27 cellular contexts compared by ENCODE assay signal in the genomic region with DNA sequence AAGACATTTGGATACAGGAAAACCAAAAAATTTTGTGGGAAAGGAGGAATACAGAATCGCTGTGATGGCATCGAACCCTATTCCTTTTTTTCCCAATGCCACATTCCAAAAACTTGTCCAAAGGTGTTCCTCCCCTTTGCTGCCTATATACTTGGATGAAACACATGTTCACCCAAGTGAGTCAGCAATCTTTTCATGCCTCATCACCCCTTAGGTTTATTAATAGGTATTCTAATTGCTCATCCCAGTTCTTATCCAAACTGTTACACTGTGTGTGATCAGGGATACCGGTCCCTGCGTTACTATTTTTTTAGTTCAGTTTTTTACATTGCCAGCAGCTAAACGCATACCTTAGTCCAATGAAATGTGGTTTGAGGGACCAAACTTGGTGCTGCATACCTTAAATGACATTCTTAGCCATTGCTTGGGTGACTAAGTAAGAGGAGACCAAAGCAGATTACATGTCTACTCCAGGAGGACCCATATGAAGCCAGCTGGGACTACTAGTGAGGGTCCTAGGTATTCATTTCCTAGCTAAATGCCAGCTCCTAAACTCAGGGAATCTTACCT. TPM values are rescaled to one million over a fixed set of nuclear protein-coding genes. Genes with fewer than 3 reads are reported as not detected.
"Had no signal": no experiment of that assay in that cellular context is flagged by ENCODE, and none has a peak within 500 bp of the region (broad histone marks: within the 10 kb centered on the region; RNA-seq: fewer than 3 reads in every experiment).

No MANE protein-coding gene starts in this region.

- H3K36me3 ChIP-seq: colonic mucosa, gastrocnemius medialis, ovary, sigmoid colon, spleen, thoracic aorta, tibial nerve, upper lobe of right lung, uterus had no signal

- H3K27ac ChIP-seq: colonic mucosa, gastrocnemius medialis, ovary, psoas muscle, sigmoid colon, skin epidermis, spleen, thoracic aorta, tibial nerve, upper lobe of right lung, uterus had no signal

- FAIRE-seq: endometrium, kidney had no signal

- ATAC-seq: gastrocnemius medialis; left lobe of liver; natural killer cell; psoas muscle; stimulated activated memory B cell treated with anti-CD40 and anti-IgM and Interleukin-4, amounts not matched to agents 10 μg/mL and 1 μg/mL and 100 μg/mL, for 72 hours; upper lobe of right lung had no signal

- H3K27me3 Mint-ChIP-seq: dendritic cell treated with granulocyte-macrophage colony-stimulating factor and Interleukin-4, amounts not matched to agents 40 ng/mL and 50 ng/mL, for 4 days had no signal

- DNase-seq: colonic mucosa; effector memory CD4-positive, alpha-beta T cell; gastrocnemius medialis; head of caudate nucleus; kidney; mesenchymal stem cell; midbrain; natural killer cell; occipital lobe; ovary; posterior cingulate gyrus; psoas muscle; right cardiac atrium; sigmoid colon; spleen; stimulated activated CD4-positive, alpha-beta T cell treated with anti-CD3 and anti-CD28 coated beads, Interleukin-4, amount 100 ng/mL, for 4 hours; upper lobe of right lung; uterus had no signal

- H3K36me3 Mint-ChIP-seq: natural killer cell; stimulated activated memory B cell treated with anti-CD40 and anti-IgM and Interleukin-4, amounts not matched to agents 10 μg/mL and 1 μg/mL and 100 μg/mL, for 72 hours had no signal

- H3K9me3 Mint-ChIP-seq: dendritic cell treated with granulocyte-macrophage colony-stimulating factor and Interleukin-4, amounts not matched to agents 40 ng/mL and 50 ng/mL, for 4 days; natural killer cell; stimulated activated memory B cell treated with anti-CD40 and anti-IgM and Interleukin-4, amounts not matched to agents 10 μg/mL and 1 μg/mL and 100 μg/mL, for 72 hours; stimulated activated naive CD8-positive, alpha-beta T cell treated with anti-CD3 and anti-CD28 coated beads, Interleukin-15, Interleukin-2, amounts not matched to agents 100 ng/mL and 50 ng/mL, for 24 hours had no signal

- H3K27ac Mint-ChIP-seq: dendritic cell treated with granulocyte-macrophage colony-stimulating factor and Interleukin-4, amounts not matched to agents 40 ng/mL and 50 ng/mL, for 4 days; natural killer cell; stimulated activated memory B cell treated with anti-CD40 and anti-IgM and Interleukin-4, amounts not matched to agents 10 μg/mL and 1 μg/mL and 100 μg/mL, for 72 hours; stimulated activated naive CD8-positive, alpha-beta T cell treated with anti-CD3 and anti-CD28 coated beads, Interleukin-15, Interleukin-2, amounts not matched to agents 100 ng/mL and 50 ng/mL, for 24 hours had no signal

- H3K27me3 ChIP-seq: colonic mucosa, gastrocnemius medialis, ovary, sigmoid colon, spleen, tibial nerve, upper lobe of right lung, uterus had no signal

- H3K4me3 Mint-ChIP-seq: dendritic cell treated with granulocyte-macrophage colony-stimulating factor and Interleukin-4, amounts not matched to agents 40 ng/mL and 50 ng/mL, for 4 days; natural killer cell; stimulated activated memory B cell treated with anti-CD40 and anti-IgM and Interleukin-4, amounts not matched to agents 10 μg/mL and 1 μg/mL and 100 μg/mL, for 72 hours; stimulated activated naive CD8-positive, alpha-beta T cell treated with anti-CD3 and anti-CD28 coated beads, Interleukin-15, Interleukin-2, amounts not matched to agents 100 ng/mL and 50 ng/mL, for 24 hours had no signal

- H3K4me1 ChIP-seq: colonic mucosa, gastrocnemius medialis, psoas muscle, sigmoid colon, spleen, tibial nerve, upper lobe of right lung, uterus had no signal

- H3K4me3 ChIP-seq: colonic mucosa, gastrocnemius medialis, lung, ovary, psoas muscle, sigmoid colon, skin epidermis, spleen, thoracic aorta, tibial nerve, upper lobe of right lung, uterus had no signal

- H3K9me3 ChIP-seq: colonic mucosa, gastrocnemius medialis, ovary, psoas muscle, sigmoid colon, spleen, thoracic aorta, tibial nerve, upper lobe of right lung, uterus had no signal

- H3K4me1 Mint-ChIP-seq: natural killer cell; stimulated activated memory B cell treated with anti-CD40 and anti-IgM and Interleukin-4, amounts not matched to agents 10 μg/mL and 1 μg/mL and 100 μg/mL, for 72 hours had no signal

RNA-seq across cellular contexts. Expression of gene ST8SIA1, which starts 20.6 kb away (rescaled TPM):
- total RNA-seq: left lobe of liver had no signal
